4 cellular contexts compared by ENCODE assay signal in genomic region chr2:7063789-7064188, GRCh38.
"Had no signal": no experiment of that assay in that cellular context is flagged by ENCODE, and none has a peak within 500 bp of the region (broad histone marks: within the 10 kb centered on the region; RNA-seq: fewer than 3 reads in every experiment).

No MANE protein-coding gene starts in this region.

- H3K4me3 Mint-ChIP-seq: GM23338, H9, IgD-negative memory B cell had no signal

- DNase-seq: H9, HCEC 1CT had no signal

- ATAC-seq: GM23338 had no signal

- H3K4me3 ChIP-seq: GM23338 had no signal

- H3K27ac Mint-ChIP-seq: GM23338 had no signal
